Comparison of ENCODE assay signal across 8 cellular contexts in the genomic region with DNA sequence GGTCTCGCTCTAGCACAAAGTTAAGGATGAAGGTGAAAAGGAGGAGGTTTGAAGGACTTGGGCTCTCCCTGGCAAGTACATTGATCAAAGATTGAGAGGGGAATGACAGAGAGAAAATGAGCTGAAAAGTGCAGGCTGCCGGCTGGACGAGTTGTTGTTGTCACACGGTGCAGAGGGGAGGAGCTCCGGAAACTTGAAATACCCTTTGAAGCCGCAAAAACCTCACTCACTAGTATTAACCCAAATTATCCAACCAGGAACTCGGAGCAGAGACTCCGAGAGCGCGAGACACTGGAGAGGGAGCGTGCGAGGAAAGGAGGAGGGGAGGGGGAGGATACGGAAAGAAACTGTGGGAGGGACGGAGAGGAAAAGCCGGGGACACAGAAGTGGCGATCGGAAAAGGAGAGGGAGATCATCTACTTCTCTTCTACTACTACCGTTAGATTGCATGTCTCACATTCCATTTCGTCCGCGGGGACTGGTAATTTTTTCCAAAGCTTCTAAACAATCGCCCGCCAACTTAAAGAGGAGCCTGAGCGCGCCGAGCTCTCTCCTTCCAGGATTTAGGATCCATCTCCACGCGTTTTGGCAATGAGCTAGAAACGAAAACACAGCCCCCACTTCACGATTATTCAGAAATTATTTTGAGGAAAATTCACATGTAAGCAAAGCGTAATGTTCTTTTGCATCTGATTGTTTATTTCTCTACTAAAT. TPM values are rescaled to one million over a fixed set of nuclear protein-coding genes. Genes with fewer than 3 reads are reported as not detected.
DNase-seq lines count a peak whose midpoint lies in the region; ATAC-seq and TF ChIP-seq lines count a peak whose summit lies in the region.

TSS of gene DACH1 (minus strand) at position 104 of the 714 bp plus-strand sequence.

- H3K9me3 Mint-ChIP-seq in MCF 10A (ENCODE audit: unreplicated experiment): no peaks in the 10 kb centered on the region

- H3K36me3 Mint-ChIP-seq in MCF 10A (ENCODE audit: insufficient read depth, unreplicated experiment): no peaks in the 10 kb centered on the region

- POLR2A ChIA-PET in MCF 10A (lab: Yijun Ruan, JAX): interaction anchor here (0.6 kb wide), 1 partner anchor 27 kb away, joined by 4 read pairs; no protein-coding TSS in a partner anchor

- H3K27ac ChIP-seq in iPS-20b (ENCODE audit: low read length): no peak within 1 kb of the TSS

- peak within 1 kb of the TSS; percentile 59 for H3K4me3 Mint-ChIP-seq in MCF 10A (ENCODE audit: unreplicated experiment)

- no peaks in the 10 kb centered on the region for H3K9me3 ChIP-seq in iPS-20b (ENCODE audit: insufficient read depth, low read depth, low read length)

- no TSS peak for BruUV-seq in MCF 10A (replicated peaks; lab: Mats Ljungman, UMichigan)

- no peaks in the 10 kb centered on the region for H3K36me3 ChIP-seq in iPS-20b (ENCODE audit: insufficient read depth, low read depth, low read length)

- peaks cover 100% of the 10 kb centered on the region for H3K27me3 Mint-ChIP-seq in MCF 10A (ENCODE audit: insufficient read depth, unreplicated experiment)

- H3K4me1 Mint-ChIP-seq in MCF 10A (ENCODE audit: insufficient read depth, unreplicated experiment): peaks cover 10% of the 10 kb centered on the region

- H3K27me3 ChIP-seq in iPS-20b (ENCODE audit: insufficient read depth, low read length): peaks cover 82% of the 10 kb centered on the region

- peak within 1 kb of the TSS; percentile 85 for H3K4me3 ChIP-seq in iPS-20b (ENCODE audit: low read length)

- H3K27ac Mint-ChIP-seq in MCF 10A (ENCODE audit: low read depth, unreplicated experiment): no peak within 1 kb of the TSS

- intact Hi-C loops in MCF 10A (cut with micrococcal nuclease): no loop called here

- TF ChIP-seq CTCF in GM10266 (IDR thresholded peaks at IDR 0.05; ENCODE audit: control insufficient read depth, insufficient read depth, low read depth, missing control alignments) (no peak), MCF 10A (IDR thresholded peaks at IDR 0.05; ENCODE audit: unreplicated experiment) (no peak)

- peak; percentile 63 for DNase-seq in 8988T
- peak; percentile 65 for DNase-seq in GM10266 (ENCODE audit: extremely low spot score)
- DNase-seq in NOMO-1 treated with dmso at 0.1 percent for 144 hours (lab: John Stamatoyannopoulos, UW; ENCODE audit: unreplicated experiment): peak; percentile 97
- DNase-seq in MCF 10A (ENCODE audit: unreplicated experiment): no peak
- DNase-seq in retina: peak; percentile 91

- H3K4me1 ChIP-seq in iPS-20b (ENCODE audit: insufficient read depth, low read length): peaks cover 10% of the 10 kb centered on the region; the same call in 1 of the 2 replicates

- CTCF ChIA-PET in MCF 10A (lab: Yijun Ruan, JAX): no interaction called here

- H3K9ac ChIP-seq in iPS-20b (ENCODE audit: low read depth, low read length): peak within 1 kb of the TSS; percentile 52; the same call in 1 of the 2 replicates

- ATAC-seq in HG03521 (IDR thresholded peaks at IDR 0.05; ENCODE audit: unreplicated experiment) (peak; percentile 58), GM19467 (IDR thresholded peaks at IDR 0.05; ENCODE audit: unreplicated experiment) (no peak)

RNA-seq across cellular contexts. Expression of gene DACH1, which starts in this region (rescaled TPM):
- not detected in 2 replicates for total RNA-seq in MCF 10A (2022)
